16 cellular contexts compared by ENCODE assay signal in genomic region chr3:143991713-143992112, GRCh38.
"Had no signal": no experiment of that assay in that cellular context is flagged by ENCODE, and none has a peak within 500 bp of the region (broad histone marks: within the 10 kb centered on the region; RNA-seq: fewer than 3 reads in every experiment).

No MANE protein-coding gene starts in this region.

- H3K27ac ChIP-seq: body of pancreas, gastrocnemius medialis, heart right ventricle, suprapubic skin, upper lobe of left lung had no signal

- H3K9me3 Mint-ChIP-seq: activated naive CD4-positive, alpha-beta T cell treated with anti-CD3 and anti-CD28 coated beads, Interleukin-2, amount 50 U/mL, for 24 hours; central memory CD8-positive, alpha-beta T cell had no signal

- H3K27ac Mint-ChIP-seq: activated naive CD4-positive, alpha-beta T cell treated with anti-CD3 and anti-CD28 coated beads, Interleukin-2, amount 50 U/mL, for 24 hours had no signal

- H3K9me3 ChIP-seq: body of pancreas, gastrocnemius medialis, heart right ventricle, suprapubic skin, upper lobe of left lung had no signal

- H3K27me3 ChIP-seq: body of pancreas, gastrocnemius medialis, heart right ventricle, suprapubic skin, upper lobe of left lung had no signal

- FAIRE-seq: keratinocyte had no signal

- DNase-seq: activated CD4-positive, alpha-beta T cell treated with anti-CD3 and anti-CD28 coated beads, Interleukin-2, amount 50 U/mL, for 1 hour; activated CD4-positive, CD25-positive, alpha-beta regulatory T cell; activated effector memory CD4-positive, alpha-beta T cell treated with Interleukin-2 at 50 U/mL for 16 hours; activated T-cell treated with anti-CD3 and anti-CD28 coated beads, Interleukin-2, amount 50 U/mL, for 1 hour; body of pancreas; cortex of kidney; effector CD8-positive, alpha-beta T cell; gastrocnemius medialis; heart right ventricle; stimulated activated CD4-positive, alpha-beta T cell treated with anti-CD3 and anti-CD28 coated beads, Interleukin-2, amount 100 ng/mL, for 48 hours; stimulated activated naive CD4-positive, alpha-beta T cell treated with Interleukin-2 at 50 U/mL for 16 hours; upper lobe of left lung had no signal

- H3K27me3 Mint-ChIP-seq: activated naive CD4-positive, alpha-beta T cell treated with anti-CD3 and anti-CD28 coated beads, Interleukin-2, amount 50 U/mL, for 24 hours; central memory CD8-positive, alpha-beta T cell had no signal

- ATAC-seq: body of pancreas, gastrocnemius medialis, heart right ventricle had no signal

- H3K4me3 Mint-ChIP-seq: activated naive CD4-positive, alpha-beta T cell treated with anti-CD3 and anti-CD28 coated beads, Interleukin-2, amount 50 U/mL, for 24 hours; central memory CD8-positive, alpha-beta T cell had no signal
